8 cellular contexts compared by ENCODE assay signal in the genomic region with DNA sequence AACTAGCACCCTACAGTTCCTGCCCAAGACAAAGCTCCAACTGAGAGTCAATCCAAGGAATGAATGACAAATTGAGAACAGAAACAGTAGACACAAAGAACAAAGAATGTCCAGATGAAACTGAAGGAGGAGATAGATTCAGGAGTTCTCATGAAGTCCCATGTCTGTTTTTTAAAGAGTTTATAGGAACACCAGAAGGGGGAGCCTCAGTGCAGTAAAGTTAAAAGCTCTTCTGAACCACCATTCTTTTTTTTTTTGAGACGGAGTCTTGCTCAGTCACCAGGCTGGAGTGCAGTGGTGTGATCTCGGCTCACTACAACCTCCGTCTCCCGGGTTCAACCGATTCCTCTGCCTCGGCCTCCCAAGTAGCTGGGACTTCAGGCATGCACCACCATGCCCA.
A peak's percentile ranks its signal among the peaks of the same experiment; 100 is the strongest.
DNase-seq lines count a peak whose midpoint lies in the region; ATAC-seq, FAIRE-seq and TF ChIP-seq lines count a peak whose summit lies in the region.

No MANE protein-coding gene starts in this region.

- POLR2A ChIA-PET in PC-9 (lab: Charles Lee; ENCODE audit: unreplicated experiment), result no interaction called here

- no peaks in the 10 kb centered on the region for H3K79me2 ChIP-seq in PC-9 (ENCODE audit: low read depth)

- no peak overlapping the region for H3K27ac ChIP-seq in PC-9
- H3K27ac ChIP-seq in foreskin keratinocyte, result no peak overlapping the region
- H3K27ac ChIP-seq in small intestine (ENCODE audit: low read depth in 1 of 2, low read length in 1 of 2), result no peak overlapping the region

- TF ChIP-seq CTCF in AG10803 (conservative IDR thresholded peaks at IDR 0.05; ENCODE audit: low read length) (peak; percentile 59), PC-9 (conservative IDR thresholded peaks at IDR 0.05) (peak; percentile 30; the same call in 1 of the 2 replicates), foreskin keratinocyte (conservative IDR thresholded peaks at IDR 0.05) (peak; percentile 65), glutamatergic neuron (IDR thresholded peaks at IDR 0.05; ENCODE audit: partially characterized antibody, unreplicated experiment) (no peak)

- FAIRE-seq in small intestine (lab: Jason Lieb, UNC) (no peak), frontal cortex (lab: Jason Lieb, UNC) (no peak)

- H3K4me3 ChIP-seq in AG10803 (ENCODE audit: low read length) (no peak overlapping the region), PC-9 (no peak overlapping the region), small intestine (ENCODE audit: low read depth in 1 of 2, low read length in 2 of 2) (no peak overlapping the region)

- no peak overlapping the region for H3K4me3 Mint-ChIP-seq in glutamatergic neuron (ENCODE audit: unreplicated experiment)

- H3K9me2 ChIP-seq in PC-9 (ENCODE audit: insufficient read depth), result no peaks in the 10 kb centered on the region

- CTCF ChIA-PET in PC-9 (lab: Charles Lee), result no interaction called here

- H3K27me3 ChIP-seq in PC-9 (ENCODE audit: insufficient read depth, low read depth) (no peaks in the 10 kb centered on the region), foreskin keratinocyte (peaks cover 7% of the 10 kb centered on the region), small intestine (ENCODE audit: control insufficient read depth in 2 of 2, insufficient read depth in 2 of 2, low read length in 2 of 2) (no peaks in the 10 kb centered on the region)

- 50 to 80% (median 70%) methylated on average over 6 of the region's 6 CpGs for WGBS in small intestine, 3 donors

- no peaks in the 10 kb centered on the region for H3K4me1 ChIP-seq in PC-9 (replicated peaks; ENCODE audit: insufficient read depth)
- H3K4me1 ChIP-seq in foreskin keratinocyte, result no peaks in the 10 kb centered on the region
- no peaks in the 10 kb centered on the region for H3K4me1 ChIP-seq in small intestine (ENCODE audit: control insufficient read depth in 2 of 2, insufficient read depth in 1 of 2, low read depth in 1 of 2, low read length in 1 of 2)

- no TSS peak for BruUV-seq in PC-9 (replicated peaks; lab: Mats Ljungman, UMichigan)

- no peak overlapping the region for H3K27ac Mint-ChIP-seq in glutamatergic neuron (ENCODE audit: unreplicated experiment)

- no peaks in the 10 kb centered on the region for H3K36me3 Mint-ChIP-seq in glutamatergic neuron (ENCODE audit: unreplicated experiment)

- no peak overlapping the region for H2AFZ ChIP-seq in PC-9

- peaks cover 12% of the 10 kb centered on the region for H3K4me1 Mint-ChIP-seq in glutamatergic neuron (ENCODE audit: low read depth, unreplicated experiment)

- H3F3A ChIP-seq in PC-9 (ENCODE audit: insufficient read depth, low read depth), result no peaks in the 10 kb centered on the region

- no peaks in the 10 kb centered on the region for H4K20me1 ChIP-seq in PC-9 (ENCODE audit: insufficient read depth)

- peak; percentile 52 for ATAC-seq in GM18517 (IDR thresholded peaks at IDR 0.05; ENCODE audit: unreplicated experiment)
- ATAC-seq in foreskin keratinocyte, result peak; percentile 68
- no peak for ATAC-seq in GM18519 (IDR thresholded peaks at IDR 0.05; ENCODE audit: low FRiP score, unreplicated experiment)

- peak overlapping the region; percentile 31; the same call in 1 of the 2 replicates for H3K4me2 ChIP-seq in PC-9

- intact Hi-C loops in PC-9 (cut with micrococcal nuclease; ENCODE audit: unreplicated experiment), result no loop called here

- H3K36me3 ChIP-seq in PC-9 (ENCODE audit: low read depth) (no peaks in the 10 kb centered on the region), small intestine (ENCODE audit: control insufficient read depth in 2 of 2, insufficient read depth in 2 of 2, low read length in 2 of 2) (no peaks in the 10 kb centered on the region)

- H3K9me3 Mint-ChIP-seq in glutamatergic neuron (ENCODE audit: unreplicated experiment), result peaks cover 2% of the 10 kb centered on the region

- H3K9me3 ChIP-seq in PC-9 (ENCODE audit: insufficient read depth, low read depth) (no peaks in the 10 kb centered on the region), small intestine (ENCODE audit: control insufficient read depth, low read depth) (no peaks in the 10 kb centered on the region)

- H3K27me3 Mint-ChIP-seq in glutamatergic neuron (ENCODE audit: unreplicated experiment), result no peaks in the 10 kb centered on the region

- peak; percentile 48 for DNase-seq in AG10803 (ENCODE audit: low read depth)
- no peak for DNase-seq in PC-9
- peak; percentile 10 to 30 for DNase-seq in foreskin keratinocyte
- no peak for DNase-seq in small intestine
- no peak for DNase-seq in glutamatergic neuron
- DNase-seq in frontal cortex (ENCODE audit: low spot score in 2 of 2), result no peak

Comparison
In these comparisons a context has a peak if more than half of its experiments do, and no peak if none do; other contexts are left out.
1. DNase-seq: peak in AG10803 (single experiment) and foreskin keratinocyte (2 of 2); none in PC-9 (0 of 2), small intestine (single experiment), glutamatergic neuron (single experiment) and frontal cortex (0 of 2).